In genomic region chr5:149733129-149733900, GRCh38 we compare ENCODE assay signal across 14 cellular contexts. TPM values are rescaled to one million over a fixed set of nuclear protein-coding genes. Genes with fewer than 3 reads are reported as not detected.
DNase-seq lines count a peak whose midpoint lies in the region; ATAC-seq and TF ChIP-seq lines count a peak whose summit lies in the region.
"Had no signal": no experiment of that assay in that cellular context is flagged by ENCODE, and none has a peak within 500 bp of the region (broad histone marks: within the 10 kb centered on the region; RNA-seq: fewer than 3 reads in every experiment).

No MANE protein-coding gene starts in this region.

- H3K27me3 ChIP-seq in adipocyte (replicated peaks; ENCODE audit: control insufficient read depth, insufficient read depth, low read length) (no peaks in the 10 kb centered on the region), stomach smooth muscle (ENCODE audit: control insufficient read depth in 1 of 2, insufficient read depth in 2 of 2, low read length in 2 of 2) (no peaks in the 10 kb centered on the region)

- H3K27ac Mint-ChIP-seq in memory B cell: no peak overlapping the region
- no peak overlapping the region for H3K27ac Mint-ChIP-seq in osteocyte (ENCODE audit: unreplicated experiment)
- H3K27ac Mint-ChIP-seq: activated CD4-positive, alpha-beta T cell treated with anti-CD3 and anti-CD28 coated beads for 36 hours had no signal

- no peaks in the 10 kb centered on the region for H3K9me3 Mint-ChIP-seq in memory B cell
- H3K9me3 Mint-ChIP-seq in osteocyte (ENCODE audit: unreplicated experiment): no peaks in the 10 kb centered on the region

- H3K4me3 ChIP-seq in adipocyte (ENCODE audit: low read length) (peak overlapping the region; percentile 83), stomach smooth muscle (ENCODE audit: low read length in 2 of 2) (peak overlapping the region; percentile 75 to 87)

- H3K27me3 Mint-ChIP-seq in memory B cell (no peaks in the 10 kb centered on the region), osteocyte (ENCODE audit: unreplicated experiment) (peaks cover 2% of the 10 kb centered on the region)
- H3K27me3 Mint-ChIP-seq: activated CD4-positive, alpha-beta T cell treated with anti-CD3 and anti-CD28 coated beads for 36 hours had no signal

- peak; percentile 30 for DNase-seq in activated CD8-positive, alpha-beta memory T cell treated with anti-CD3 and anti-CD28 coated beads, Interleukin-2, amount 50 U/mL, for 48 hours
- DNase-seq in activated CD8-positive, alpha-beta memory T cell treated with anti-CD3 and anti-CD28 coated beads, Interleukin-2, amount 50 U/mL, for 4 hours: no peak
- no peak for DNase-seq in adipocyte (ENCODE audit: low read depth)
- DNase-seq in memory B cell (ENCODE audit: low spot score in 2 of 2): no peak
- DNase-seq in putamen (ENCODE audit: low spot score): no peak
- DNase-seq in osteocyte (ENCODE audit: extremely low spot score, unreplicated experiment): no peak
- DNase-seq: activated CD4-positive, alpha-beta T cell treated with anti-CD3 and anti-CD28 coated beads for 36 hours; activated naive CD4-positive, alpha-beta T cell treated with anti-CD3 and anti-CD28 coated beads, Interleukin-2, amount 50 U/mL, for 16 hours; effector CD8-positive, alpha-beta T cell; KG1; NCI-H2171 had no signal

- peak overlapping the region; percentile 24 for H3K4me3 Mint-ChIP-seq in memory B cell
- H3K4me3 Mint-ChIP-seq in osteocyte (ENCODE audit: unreplicated experiment): no peak overlapping the region

- no peaks in the 10 kb centered on the region for H3K36me3 ChIP-seq in adipocyte (ENCODE audit: control insufficient read depth, insufficient read depth, low read length, severe bottlenecking)
- H3K36me3 ChIP-seq in stomach smooth muscle (ENCODE audit: control insufficient read depth in 2 of 2, insufficient read depth in 2 of 2, low read length in 2 of 2): peaks cover 0 to 4% of the 10 kb centered on the region in 2 donors
- H3K36me3 ChIP-seq: thoracic aorta had no signal

- H3K4me1 Mint-ChIP-seq in memory B cell (peaks cover 20% of the 10 kb centered on the region), osteocyte (ENCODE audit: unreplicated experiment) (peaks cover 16% of the 10 kb centered on the region)

- no peak for TF ChIP-seq CTCF in osteocyte (IDR thresholded peaks at IDR 0.05)

- H3K27ac ChIP-seq in stomach smooth muscle (ENCODE audit: low read length): peak overlapping the region; percentile 58
- H3K27ac ChIP-seq: thoracic aorta had no signal

- ATAC-seq in memory B cell (ENCODE audit: low read depth) (no peak), GM21717 (IDR thresholded peaks at IDR 0.05; ENCODE audit: unreplicated experiment) (no peak)
- ATAC-seq: activated CD4-positive, alpha-beta T cell treated with anti-CD3 and anti-CD28 coated beads for 36 hours had no signal

- H3K9me3 ChIP-seq in adipocyte (ENCODE audit: control insufficient read depth, low read length) (no peaks in the 10 kb centered on the region), stomach smooth muscle (ENCODE audit: control insufficient read depth in 2 of 2, low read length in 2 of 2) (no peaks in the 10 kb centered on the region)
- H3K9me3 ChIP-seq: thoracic aorta had no signal

- H3K36me3 Mint-ChIP-seq in memory B cell (no peaks in the 10 kb centered on the region), osteocyte (ENCODE audit: unreplicated experiment) (no peaks in the 10 kb centered on the region)

- peak overlapping the region; percentile 91 for H3K9ac ChIP-seq in adipocyte (ENCODE audit: low read length)
- peak overlapping the region; percentile 69 to 73 for H3K9ac ChIP-seq in stomach smooth muscle (ENCODE audit: low read length in 2 of 2)

- H3K4me1 ChIP-seq in adipocyte (ENCODE audit: control insufficient read depth, insufficient read depth, low read length) (peaks cover 13% of the 10 kb centered on the region), stomach smooth muscle (ENCODE audit: control insufficient read depth, insufficient read depth, low read length) (peaks cover 25% of the 10 kb centered on the region)

RNA-seq across cellular contexts. Expression of gene PPARGC1B, which starts 3.2 kb away (rescaled TPM):
- 2.5 and 3.3 TPM in 2 replicates for total RNA-seq in osteocyte
